In the genomic region with DNA sequence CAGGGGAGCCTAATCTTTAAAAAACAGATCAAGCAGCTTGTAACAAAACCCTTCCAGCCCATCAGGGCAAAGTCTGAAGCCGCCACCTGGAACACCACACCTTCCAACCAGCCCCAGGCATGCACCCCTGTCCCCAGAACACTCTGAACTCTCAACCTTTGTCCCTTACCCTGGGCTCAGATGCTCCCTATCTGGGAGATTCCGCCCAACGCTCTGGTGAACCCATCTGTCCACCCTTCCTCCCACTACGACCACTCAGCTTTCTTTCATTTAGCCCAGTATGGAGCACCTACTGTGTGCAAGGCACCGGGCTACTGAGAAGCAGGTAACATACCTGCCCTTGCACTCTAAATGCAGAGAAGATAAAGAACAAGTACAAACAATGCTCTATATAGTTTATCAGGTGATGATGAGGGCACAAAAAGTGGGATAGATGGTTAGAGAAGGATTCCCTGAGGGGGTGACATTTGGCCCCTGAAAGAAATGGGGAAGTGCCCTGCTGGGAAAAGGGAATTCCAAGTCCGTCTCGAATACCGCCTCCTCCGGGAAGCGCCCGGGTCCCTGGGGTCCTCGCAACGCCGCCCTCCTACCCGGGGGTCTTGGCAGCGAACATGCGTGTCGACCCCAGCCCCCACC, we compare ENCODE assay signal across 8 cellular contexts. TPM values are rescaled to one million over a fixed set of nuclear protein-coding genes. Genes with fewer than 3 reads are reported as not detected.
DNase-seq lines count a peak whose midpoint lies in the region; ATAC-seq, FAIRE-seq and TF ChIP-seq lines count a peak whose summit lies in the region.

No MANE protein-coding gene starts in this region.

- H3K27ac ChIP-seq in SJCRH30 (peak overlapping the region; percentile 42), gastrocnemius medialis (peak overlapping the region; percentile 66 to 79 (median 78))

- in situ Hi-C loops in gastrocnemius medialis (cut with MboI; ENCODE audit: low sequenced_read_pairs in 4 of 4): no loop called here

- no peaks in the 10 kb centered on the region for H3K36me3 ChIP-seq in SJCRH30
- no peaks in the 10 kb centered on the region for H3K36me3 ChIP-seq in gastrocnemius medialis

- H3K4me3 ChIP-seq in SJCRH30 (peak overlapping the region; percentile 99), fibroblast of villous mesenchyme (ENCODE audit: low read depth, low read length) (peak overlapping the region; percentile 83), gastrocnemius medialis (peak overlapping the region; percentile 72 to 99 (median 83))

- H3K27me3 ChIP-seq in SJCRH30 (peaks cover 4% of the 10 kb centered on the region; the same call in 1 of the 2 replicates), gastrocnemius medialis (no peaks in the 10 kb centered on the region)

- DNase-seq in SJCRH30 (no peak), fibroblast of villous mesenchyme (ENCODE audit: low read depth) (no peak), gastrocnemius medialis (no peak), RCC 7860 (ENCODE audit: low spot score) (no peak), urothelium cell line (ENCODE audit: low spot score) (no peak), NCI-H524 treated with DMSO at 0.1 percent for 48 hours (lab: John Stamatoyannopoulos, UW) (no peak), iPS-NIHi7 (ENCODE audit: extremely low spot score) (no peak)

- H3K4me1 ChIP-seq in SJCRH30 (peaks cover 7% of the 10 kb centered on the region; the same call in 1 of the 2 replicates), gastrocnemius medialis (peaks cover 9 to 18% of the 10 kb centered on the region in 2 donors)

- TF ChIP-seq CTCF in fibroblast of villous mesenchyme (IDR thresholded peaks at IDR 0.05; ENCODE audit: insufficient read depth, low read depth, low read length) (no peak), gastrocnemius medialis (IDR thresholded peaks at IDR 0.05 in 4 of 5, conservative IDR thresholded peaks at IDR 0.05 in 1 of 5) (no peak)

- TF ChIP-seq POLR2A in gastrocnemius medialis (IDR thresholded peaks at IDR 0.05): no peak

- ATAC-seq in GM21723 (IDR thresholded peaks at IDR 0.05; ENCODE audit: unreplicated experiment) (peak; percentile 5), gastrocnemius medialis (no peak)

- FAIRE-seq in RCC 7860 (lab: Jason Lieb, UNC) (no peak), urothelium cell line (lab: Jason Lieb, UNC) (no peak)

- H3K9me3 ChIP-seq in SJCRH30 (replicated peaks): no peaks in the 10 kb centered on the region
- no peaks in the 10 kb centered on the region for H3K9me3 ChIP-seq in gastrocnemius medialis

- intact Hi-C loops in gastrocnemius medialis (cut with DNase I; ENCODE audit: low total_unique reads): loop anchor here (1.0 to 5.0 kb wide), 2 partner anchors 149 to 344 kb away; a partner anchor contains a TSS

RNA-seq across cellular contexts. Expression of a gene that starts 0.6 kb away (rescaled TPM):
- 39.5 and 40.2 TPM in 2 replicates for total RNA-seq in SJCRH30 (2014; rRNA removed; shearing (Covaris generic))
- total RNA-seq in fibroblast of villous mesenchyme: 66.1 and 86.0 TPM in 2 replicates
- total RNA-seq in gastrocnemius medialis: 10 to 100 TPM; 33.9 to 57.0 (median 45.0) TPM
